Comparison of ENCODE assay signal across 24 cellular contexts in the genomic region with DNA sequence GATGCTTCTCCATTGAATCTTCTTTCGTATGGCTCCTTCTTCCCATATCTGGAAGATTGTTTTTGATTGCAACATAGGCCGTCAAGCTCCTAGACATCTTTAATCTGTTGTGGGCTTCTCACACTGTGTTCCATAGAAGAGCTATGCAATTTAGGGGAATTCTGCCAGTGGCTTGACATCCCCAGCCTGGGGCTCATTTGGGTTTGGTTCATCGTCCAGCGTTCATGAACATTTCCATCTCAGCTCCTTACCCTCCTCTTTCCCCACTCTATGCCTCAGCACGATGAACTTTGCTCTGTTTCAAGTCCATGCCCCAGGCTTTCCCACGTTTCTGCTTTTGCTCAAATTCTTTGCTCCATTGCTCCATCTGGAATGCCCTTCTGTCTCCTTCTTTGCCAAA. TPM values are rescaled to one million over a fixed set of nuclear protein-coding genes. Genes with fewer than 3 reads are reported as not detected.
DNase-seq lines count a peak whose midpoint lies in the region; ATAC-seq and TF ChIP-seq lines count a peak whose summit lies in the region.
"Had no signal": no experiment of that assay in that cellular context is flagged by ENCODE, and none has a peak within 500 bp of the region (broad histone marks: within the 10 kb centered on the region; RNA-seq: fewer than 3 reads in every experiment).

No MANE protein-coding gene starts in this region.

- DNase-seq in G401 (ENCODE audit: low spot score): peak; percentile 17
- peak; percentile 10 for DNase-seq in cerebellar cortex (ENCODE audit: low spot score)
- DNase-seq in lower lobe of right lung: no peak
- no peak for DNase-seq in OCI-M2 (lab: John Stamatoyannopoulos, UW; ENCODE audit: unreplicated experiment)
- no peak for DNase-seq in kidney tubule cell (ENCODE audit: low spot score)
- DNase-seq in effector memory CD4-positive, alpha-beta T cell: no peak
- DNase-seq: activated CD4-positive, alpha-beta memory T cell treated with anti-CD3 and anti-CD28 coated beads, Interleukin-2, amount 10 ng/mL, durations not matched to agents 7 days and 5 days; activated CD4-positive, CD25-positive, alpha-beta regulatory T cell treated with anti-CD3 and anti-CD28 coated beads, Interleukin-2, amount 50 U/mL, for 72 hours; activated CD8-positive, alpha-beta memory T cell treated with anti-CD3 and anti-CD28 coated beads, Interleukin-2, amount 50 U/mL, for 48 hours; anterior cingulate cortex; C1 segment of cervical spinal cord; Calu3; cortex of kidney; head of caudate nucleus; NCI-H146; NCI-H510A; SK-N-SH; stimulated activated CD4-positive, alpha-beta T cell treated with anti-CD3 and anti-CD28 coated beads, Interleukin-15, amount 100 ng/mL, for 24 hours; stimulated activated naive CD4-positive, alpha-beta T cell; tibial artery had no signal

- H3K27me3 ChIP-seq in lower lobe of right lung (ENCODE audit: low read depth) (peaks cover 4% of the 10 kb centered on the region), stomach smooth muscle (ENCODE audit: control insufficient read depth in 1 of 2, insufficient read depth in 2 of 2, low read length in 2 of 2) (no peaks in the 10 kb centered on the region)
- no peaks in the 10 kb centered on the region for H3K27me3 ChIP-seq in effector memory CD4-positive, alpha-beta T cell (replicated peaks; ENCODE audit: control insufficient read depth, insufficient read depth, low read length, poor library complexity, severe bottlenecking)
- H3K27me3 ChIP-seq: neutrophil had no signal

- in situ Hi-C loops in G401 (cut with HindIII; ENCODE audit: low sequenced_read_pairs): no loop called here

- no peak overlapping the region for H3K4me3 ChIP-seq in lower lobe of right lung
- H3K4me3 ChIP-seq in stomach smooth muscle (ENCODE audit: low read length in 2 of 2): peak overlapping the region in 1 of 2 donors; percentile 15
- H3K4me3 ChIP-seq in effector memory CD4-positive, alpha-beta T cell (ENCODE audit: insufficient read depth, low read depth, low read length, poor library complexity, severe bottlenecking): no peak overlapping the region
- H3K4me3 ChIP-seq: tibial artery had no signal

- no peaks in the 10 kb centered on the region for H3K4me1 ChIP-seq in lower lobe of right lung
- peaks cover 20% of the 10 kb centered on the region for H3K4me1 ChIP-seq in stomach smooth muscle (ENCODE audit: control insufficient read depth, insufficient read depth, low read length)
- no peaks in the 10 kb centered on the region for H3K4me1 ChIP-seq in effector memory CD4-positive, alpha-beta T cell (ENCODE audit: control insufficient read depth, insufficient read depth, low read length, poor library complexity, severe bottlenecking)
- H3K4me1 ChIP-seq: tibial artery had no signal

- no peaks in the 10 kb centered on the region for H3K36me3 ChIP-seq in lower lobe of right lung
- H3K36me3 ChIP-seq in stomach smooth muscle (ENCODE audit: control insufficient read depth in 2 of 2, insufficient read depth in 2 of 2, low read length in 2 of 2): no peaks in the 10 kb centered on the region
- H3K36me3 ChIP-seq in effector memory CD4-positive, alpha-beta T cell (ENCODE audit: control insufficient read depth, insufficient read depth, low read length): no peaks in the 10 kb centered on the region
- H3K36me3 ChIP-seq: neutrophil, tibial artery had no signal

- H3K9me3 ChIP-seq in lower lobe of right lung (no peaks in the 10 kb centered on the region), stomach smooth muscle (ENCODE audit: control insufficient read depth in 2 of 2, low read length in 2 of 2) (peaks cover 8 to 9% of the 10 kb centered on the region in 2 donors)
- no peaks in the 10 kb centered on the region for H3K9me3 ChIP-seq in effector memory CD4-positive, alpha-beta T cell (ENCODE audit: control insufficient read depth, low read length)
- H3K9me3 ChIP-seq: neutrophil, SK-N-SH had no signal

- no peak for TF ChIP-seq CTCF in lower lobe of right lung (IDR thresholded peaks at IDR 0.05)

- no peak overlapping the region for H3K27ac ChIP-seq in lower lobe of right lung
- H3K27ac ChIP-seq in stomach smooth muscle (ENCODE audit: low read length): peak overlapping the region; percentile 32
- H3K27ac ChIP-seq in effector memory CD4-positive, alpha-beta T cell (ENCODE audit: insufficient read depth, low read length, poor library complexity, severe bottlenecking): no peak overlapping the region
- H3K27ac ChIP-seq: neutrophil, tibial artery had no signal

- peak; percentile 62 to 85 for ATAC-seq in lower lobe of right lung
- no peak for ATAC-seq in GM21526 (IDR thresholded peaks at IDR 0.05; ENCODE audit: low FRiP score, unreplicated experiment)
- ATAC-seq: activated T-helper 17 cell treated with anti-CD3 and anti-CD28 coated beads, Interleukin-2, amount 50 U/mL, for 72 hours had no signal

- intact Hi-C loops in lower lobe of right lung (cut with DNase I): no loop called here

- H3K9ac ChIP-seq in stomach smooth muscle (ENCODE audit: low read length in 2 of 2): no peak overlapping the region
- H3K9ac ChIP-seq: SK-N-SH had no signal

RNA-seq across cellular contexts. Expression of a gene that starts 26.0 kb away (rescaled TPM):
- total RNA-seq in G401 (2014; rRNA removed; shearing (Covaris generic)): 0.37 and 2.5 TPM in 2 replicates
- 15.1 TPM for total RNA-seq in lower lobe of right lung
- total RNA-seq: Calu3 had no signal

Comparison
In these comparisons a context has a peak if more than half of its experiments do, and no peak if none do; other contexts are left out.
1. DNase-seq: peak in G401 (single experiment) and cerebellar cortex (single experiment); none in lower lobe of right lung (single experiment), OCI-M2 (single experiment), kidney tubule cell (single experiment) and effector memory CD4-positive, alpha-beta T cell (0 of 3).